In genomic region chr7:38889079-38889478, GRCh38 we compare ENCODE assay signal across 10 cellular contexts.
"Had no signal": no experiment of that assay in that cellular context is flagged by ENCODE, and none has a peak within 500 bp of the region (broad histone marks: within the 10 kb centered on the region; RNA-seq: fewer than 3 reads in every experiment).

No MANE protein-coding gene starts in this region.

- H3K27ac Mint-ChIP-seq: H9, HFFc6 had no signal

- H3K4me3 ChIP-seq: GM23248, HAP-1 had no signal

- H3K4me3 Mint-ChIP-seq: H9, HFFc6 had no signal

- H3K36me3 ChIP-seq: HAP-1 had no signal

- H3K9me3 Mint-ChIP-seq: HFFc6 had no signal

- H2AFZ ChIP-seq: GM23248 had no signal

- H3K27ac ChIP-seq: GM23248 had no signal

- ATAC-seq: HCT116 had no signal

- DNase-seq: GM23248, GOT3, H7, H9, HCEC 1CT, HFFc6 had no signal

- FAIRE-seq: H1, H54 had no signal

- H3K9ac ChIP-seq: GM23248 had no signal

- H3K4me1 ChIP-seq: HAP-1 had no signal
